ENCODE assay signal across 13 cellular contexts in the genomic region with DNA sequence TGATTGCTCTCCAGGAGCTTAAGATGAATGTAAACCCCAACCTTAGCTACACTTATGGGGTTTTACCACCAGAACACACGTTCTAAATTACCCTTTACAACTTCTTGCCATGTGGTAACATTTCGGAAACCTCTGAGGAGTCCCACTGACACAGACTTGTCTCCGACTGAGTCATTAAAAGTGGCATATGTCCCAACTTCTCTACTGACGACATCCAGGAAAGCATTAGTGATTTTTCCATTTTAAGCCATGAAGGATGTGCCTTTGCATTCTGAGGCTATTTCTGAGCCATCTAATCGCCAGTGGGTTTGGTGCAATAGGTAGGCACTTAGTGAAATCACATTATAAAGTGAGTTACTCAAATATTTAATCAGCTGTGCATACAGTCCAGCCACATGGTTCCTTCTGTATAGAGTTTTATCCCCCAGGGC. TPM values are rescaled to one million over a fixed set of nuclear protein-coding genes. Genes with fewer than 3 reads are reported as not detected.
A peak's percentile ranks its signal among the peaks of the same experiment; 100 is the strongest.
DNase-seq lines count a peak whose midpoint lies in the region; ATAC-seq, FAIRE-seq and TF ChIP-seq lines count a peak whose summit lies in the region.
"Had no signal": no experiment of that assay in that cellular context is flagged by ENCODE, and none has a peak within 500 bp of the region (broad histone marks: within the 10 kb centered on the region; RNA-seq: fewer than 3 reads in every experiment).

No MANE protein-coding gene starts in this region.

- no TSS peak for BruUV-seq in Caco-2 (replicated peaks; lab: Mats Ljungman, UMichigan)

- H3K4me1 ChIP-seq in adipocyte (ENCODE audit: control insufficient read depth, insufficient read depth, low read length) (peaks cover 13% of the 10 kb centered on the region), Caco-2 (no peaks in the 10 kb centered on the region)

- no peak overlapping the region for H3K4me3 Mint-ChIP-seq in Caco-2 (ENCODE audit: unreplicated experiment)
- H3K4me3 Mint-ChIP-seq: activated CD8-positive, alpha-beta T cell treated with anti-CD3 and anti-CD28 coated beads for 36 hours; activated naive CD4-positive, alpha-beta T cell treated with anti-CD3 and anti-CD28 coated beads, Interleukin-2, amount 50 U/mL, for 24 hours had no signal

- no peaks in the 10 kb centered on the region for H3K27me3 Mint-ChIP-seq in Caco-2 (ENCODE audit: insufficient read depth, unreplicated experiment)

- no peaks in the 10 kb centered on the region for H3K36me3 Mint-ChIP-seq in Caco-2 (ENCODE audit: insufficient read depth, unreplicated experiment)
- H3K36me3 Mint-ChIP-seq: activated naive CD4-positive, alpha-beta T cell treated with anti-CD3 and anti-CD28 coated beads, Interleukin-2, amount 50 U/mL, for 24 hours had no signal

- H3K27me3 ChIP-seq in adipocyte (replicated peaks; ENCODE audit: control insufficient read depth, insufficient read depth, low read length) (no peaks in the 10 kb centered on the region), Caco-2 (replicated peaks; ENCODE audit: control insufficient read depth, insufficient read depth, low read length) (no peaks in the 10 kb centered on the region)

- CTCF ChIA-PET in Caco-2 (lab: Charles Lee): no interaction called here

- no peak overlapping the region for H3K27ac Mint-ChIP-seq in Caco-2 (ENCODE audit: unreplicated experiment)
- H3K27ac Mint-ChIP-seq: activated CD8-positive, alpha-beta T cell treated with anti-CD3 and anti-CD28 coated beads for 36 hours; activated naive CD4-positive, alpha-beta T cell treated with anti-CD3 and anti-CD28 coated beads, Interleukin-2, amount 50 U/mL, for 24 hours had no signal

- H3K4me3 ChIP-seq in LNCaP clone FGC (ENCODE audit: low read depth, low read length): no peak overlapping the region
- peak overlapping the region; percentile 60 for H3K4me3 ChIP-seq in adipocyte (ENCODE audit: low read length)
- H3K4me3 ChIP-seq in Caco-2 (ENCODE audit: low read depth, low read length): no peak overlapping the region

- FAIRE-seq in GM19239 (lab: Jason Lieb, UNC): no peak
- FAIRE-seq: keratinocyte had no signal

- TF ChIP-seq CTCF in LNCaP clone FGC (IDR thresholded peaks at IDR 0.05; ENCODE audit: control insufficient read depth, extremely low read depth, insufficient read depth): no peak
- TF ChIP-seq CTCF in Caco-2 (IDR thresholded peaks at IDR 0.05; ENCODE audit: insufficient read depth in 1 of 2, low read depth in 1 of 2, low read length in 1 of 2, severe bottlenecking in 1 of 2, unreplicated experiment in 1 of 2): no peak

- DNase-seq in AG20443 (ENCODE audit: low spot score) (peak; percentile 83), LNCaP clone FGC (ENCODE audit: low read depth) (peak; percentile 37), adipocyte (ENCODE audit: low read depth) (peak; percentile 64), iris pigment epithelial cell (ENCODE audit: low read depth) (peak; percentile 39), Caco-2 (no peak), iPS-NIHi11 (ENCODE audit: low spot score) (no peak), GM19239 (ENCODE audit: insufficient read length, low spot score) (no peak)
- DNase-seq: activated CD8-positive, alpha-beta T cell treated with anti-CD3 and anti-CD28 coated beads for 36 hours; COR-L47; stimulated activated CD4-positive, alpha-beta T cell treated with anti-CD3 and anti-CD28 coated beads, Interleukin-2, amount 100 ng/mL, for 24 hours had no signal

- no peak overlapping the region for H3K9ac ChIP-seq in adipocyte (ENCODE audit: low read length)

- H3K9me3 ChIP-seq in adipocyte (ENCODE audit: control insufficient read depth, low read length) (no peaks in the 10 kb centered on the region), Caco-2 (no peaks in the 10 kb centered on the region)

- no peaks in the 10 kb centered on the region for H3K36me3 ChIP-seq in adipocyte (ENCODE audit: control insufficient read depth, insufficient read depth, low read length, severe bottlenecking)
- H3K36me3 ChIP-seq in Caco-2 (ENCODE audit: control insufficient read depth, insufficient read depth, low read length): no peaks in the 10 kb centered on the region

- intact Hi-C loops in Caco-2 (cut with micrococcal nuclease; ENCODE audit: unreplicated experiment): no loop called here

- ATAC-seq in HG03342 (IDR thresholded peaks at IDR 0.05; ENCODE audit: unreplicated experiment): no peak
- ATAC-seq: activated CD8-positive, alpha-beta T cell treated with anti-CD3 and anti-CD28 coated beads for 36 hours had no signal

- POLR2A ChIA-PET in Caco-2 (lab: Charles Lee): no interaction called here

- H3K9me3 Mint-ChIP-seq in Caco-2 (ENCODE audit: unreplicated experiment): no peaks in the 10 kb centered on the region
- H3K9me3 Mint-ChIP-seq: activated CD8-positive, alpha-beta T cell treated with anti-CD3 and anti-CD28 coated beads for 36 hours; activated naive CD4-positive, alpha-beta T cell treated with anti-CD3 and anti-CD28 coated beads, Interleukin-2, amount 50 U/mL, for 24 hours had no signal

- H3K4me1 Mint-ChIP-seq in Caco-2 (ENCODE audit: low read depth, unreplicated experiment): no peaks in the 10 kb centered on the region
- H3K4me1 Mint-ChIP-seq: activated naive CD4-positive, alpha-beta T cell treated with anti-CD3 and anti-CD28 coated beads, Interleukin-2, amount 50 U/mL, for 24 hours had no signal

RNA-seq across cellular contexts. Expression of a gene that starts 32.4 kb away (rescaled TPM):
- total RNA-seq in Caco-2 (2022): 0.11 and 0.19 TPM in 2 replicates

RNA-seq across cellular contexts. Expression of a gene that starts 38.9 kb away (rescaled TPM):
- 42.4 and 44.0 TPM in 2 replicates for total RNA-seq in Caco-2 (2022)

Comparison
In these comparisons a context has a peak if more than half of its experiments do, and no peak if none do; other contexts are left out.
1. DNase-seq: peak in AG20443 (single experiment), LNCaP clone FGC (single experiment), adipocyte (single experiment) and iris pigment epithelial cell (single experiment); none in Caco-2 (0 of 2), iPS-NIHi11 (single experiment) and GM19239 (single experiment).